In the genomic region with DNA sequence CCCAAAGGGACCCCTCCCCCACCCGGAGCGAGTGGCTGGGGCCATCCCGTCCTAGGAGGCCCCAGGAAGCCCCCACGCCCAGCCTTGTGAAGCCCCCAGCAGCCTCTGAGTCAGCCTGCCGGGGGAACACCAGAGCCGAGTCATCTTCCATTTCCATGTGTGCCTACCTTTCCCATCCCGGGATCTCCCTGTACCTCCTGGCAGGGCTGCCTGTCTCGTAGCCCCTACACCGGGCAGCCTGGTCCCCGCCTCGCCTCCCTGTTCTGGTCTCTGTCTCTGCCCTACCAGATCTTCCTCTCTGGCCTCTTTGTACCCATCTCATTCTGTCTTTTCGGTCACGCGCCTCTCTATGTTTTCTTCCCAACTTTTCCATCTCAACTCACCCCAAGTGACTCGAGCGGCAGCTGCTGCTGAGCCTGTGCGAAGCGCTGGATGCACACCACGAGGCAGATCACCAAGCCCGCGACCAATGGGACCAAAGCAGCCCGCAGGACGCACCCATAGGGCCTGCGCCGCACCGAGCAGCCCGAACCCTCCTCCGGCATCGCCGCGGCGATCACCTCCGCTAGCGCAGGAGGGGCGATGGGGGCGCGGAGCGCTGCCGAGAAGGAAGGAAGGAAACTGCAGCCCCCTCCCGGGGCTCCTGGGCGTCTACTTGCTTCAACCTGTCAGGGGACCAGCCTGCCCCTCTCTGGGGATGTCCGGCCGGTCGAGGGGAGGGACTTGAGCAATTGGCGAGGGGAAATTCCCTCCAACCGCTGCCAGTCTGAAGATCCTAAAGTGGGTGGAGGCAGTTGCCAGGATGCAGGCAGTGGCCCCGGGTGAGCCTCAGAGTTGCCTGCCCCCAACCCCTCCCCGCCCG, we compare ENCODE assay signal across 7 cellular contexts. TPM values are rescaled to one million over a fixed set of nuclear protein-coding genes. Genes with fewer than 3 reads are reported as not detected.
DNase-seq lines count a peak whose midpoint lies in the region; ATAC-seq and TF ChIP-seq lines count a peak whose summit lies in the region.

CD70 (minus strand) TSS at position 693 of the 862 bp plus-strand sequence; CDS start at position 545, 148 bp downstream.

- ATAC-seq in GM18909 (IDR thresholded peaks at IDR 0.05; ENCODE audit: poor library complexity, unreplicated experiment), result peak; percentile 55
- peak; percentile 47 for ATAC-seq in HG02970 (IDR thresholded peaks at IDR 0.05; ENCODE audit: low FRiP score, unreplicated experiment)
- peak; percentile 66 for ATAC-seq in mucosa of descending colon
- ATAC-seq in HG03139 (IDR thresholded peaks at IDR 0.05; ENCODE audit: unreplicated experiment), result no peak

- H3K4me3 ChIP-seq in SJSA1 (peak within 1 kb of the TSS; percentile 60), mucosa of descending colon (no peak within 1 kb of the TSS)

- H3K9me3 ChIP-seq in SJSA1 (replicated peaks), result no peaks in the 10 kb centered on the region
- H3K9me3 ChIP-seq in mucosa of descending colon, result no peaks in the 10 kb centered on the region

- H3K36me3 ChIP-seq in SJSA1 (peaks cover 27% of the 10 kb centered on the region), mucosa of descending colon (ENCODE audit: low read depth) (no peaks in the 10 kb centered on the region)

- DNase-seq in SJSA1 (ENCODE audit: low read depth in 1 of 2, low spot score in 2 of 2) (peak; percentile 78 to 79), astrocyte of the hippocampus (ENCODE audit: low read depth, low spot score) (peak; percentile 33), mucosa of descending colon (peak; percentile 14 to 65 (median 40)), DMS153 treated with DMSO at 0.1 percent for 48 hours (lab: John Stamatoyannopoulos, UW; ENCODE audit: unreplicated experiment) (no peak)

- H3K27me3 ChIP-seq in SJSA1 (replicated peaks), result no peaks in the 10 kb centered on the region

- peaks cover 56% of the 10 kb centered on the region for H3K4me1 ChIP-seq in SJSA1 (replicated peaks)
- H3K4me1 ChIP-seq in mucosa of descending colon (ENCODE audit: low read depth), result peaks cover 5% of the 10 kb centered on the region

- no peak for TF ChIP-seq CTCF in mucosa of descending colon (IDR thresholded peaks at IDR 0.05)

- intact Hi-C loops in mucosa of descending colon (cut with DNase I, micrococcal nuclease), result no loop called here

- peak within 1 kb of the TSS; percentile 40 for H3K27ac ChIP-seq in SJSA1

RNA-seq across cellular contexts. Expression of gene CD70, which starts in this region (rescaled TPM):
- 122 and 128 TPM in 2 replicates for total RNA-seq in SJSA1 (2014; rRNA removed; shearing (Covaris generic))
- total RNA-seq in mucosa of descending colon, result 1 to 10 TPM in 1 of 3 donors, not detected in 2; 1.0 TPM

Comparison
In these comparisons a context has a peak if more than half of its experiments do, and no peak if none do; other contexts are left out.
1. RNA of gene CD70 (total RNA-seq): 122 to 128 TPM in SJSA1; 1.0 TPM in mucosa of descending colon; every median in the first group is over 10 times any median in the second.